Comparison of ENCODE assay signal across 15 cellular contexts in the genomic region with DNA sequence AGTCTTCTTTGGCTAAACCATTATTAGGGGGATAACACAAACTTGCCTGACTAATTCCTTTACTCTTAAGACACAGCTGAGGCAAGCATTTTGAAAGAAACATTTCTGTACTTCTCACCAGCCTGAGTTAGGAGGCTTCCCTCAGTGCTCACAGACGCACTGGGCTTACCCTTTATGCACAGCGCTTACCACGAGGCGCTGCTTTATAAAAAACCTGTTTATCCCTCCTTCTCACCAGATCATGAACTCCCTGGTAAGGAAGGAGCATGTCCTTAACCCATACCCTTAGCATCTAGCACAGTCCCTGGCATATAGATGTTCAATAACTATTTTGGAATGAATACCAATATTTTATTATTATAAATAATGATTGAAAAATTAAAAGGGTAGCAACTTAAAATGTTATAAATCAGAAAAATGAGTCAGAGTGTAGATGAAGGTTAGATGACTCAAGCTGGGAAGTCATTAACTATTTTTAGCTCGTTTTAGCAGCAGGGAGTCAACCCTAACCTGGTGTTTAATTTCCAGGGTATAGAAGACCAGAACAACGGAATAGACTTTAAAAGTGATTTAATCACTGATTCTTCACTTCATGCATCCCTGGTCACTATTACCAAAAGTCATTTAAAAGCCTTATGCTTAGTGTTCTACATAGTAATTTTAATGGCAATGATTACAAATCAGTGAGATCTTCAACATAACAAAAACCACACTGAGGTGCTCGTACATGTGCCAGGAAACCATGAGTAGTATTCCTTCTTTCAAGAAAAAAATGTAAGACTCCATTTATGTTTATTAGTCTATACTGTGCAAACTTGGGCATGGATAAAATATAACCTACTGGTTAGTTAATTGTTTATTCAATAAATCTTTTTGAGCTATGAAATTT. TPM values are rescaled to one million over a fixed set of nuclear protein-coding genes. Genes with fewer than 3 reads are reported as not detected.
A peak's percentile ranks its signal among the peaks of the same experiment; 100 is the strongest.
DNase-seq lines count a peak whose midpoint lies in the region; ATAC-seq and TF ChIP-seq lines count a peak whose summit lies in the region.
"Had no signal": no experiment of that assay in that cellular context is flagged by ENCODE, and none has a peak within 500 bp of the region (broad histone marks: within the 10 kb centered on the region; RNA-seq: fewer than 3 reads in every experiment).

No MANE protein-coding gene starts in this region.

- no peaks in the 10 kb centered on the region for H3K27me3 ChIP-seq in GM23248 (replicated peaks; ENCODE audit: insufficient read depth)
- no peaks in the 10 kb centered on the region for H3K27me3 ChIP-seq in PC-3 (ENCODE audit: low read length)
- H3K27me3 ChIP-seq in prostate gland (replicated peaks; ENCODE audit: insufficient read depth): no peaks in the 10 kb centered on the region
- H3K27me3 ChIP-seq: ovary had no signal

- H4K20me1 ChIP-seq in GM23248 (ENCODE audit: insufficient read depth): no peaks in the 10 kb centered on the region
- H4K20me1 ChIP-seq in PC-3 (ENCODE audit: low read length): no peaks in the 10 kb centered on the region

- H3K4me3 ChIP-seq in GM23248 (no peak overlapping the region), PC-3 (ENCODE audit: low read length) (no peak overlapping the region), prostate gland (no peak overlapping the region)
- H3K4me3 ChIP-seq: heart left ventricle, ovary had no signal

- H3K9me3 ChIP-seq in GM23248 (ENCODE audit: low read depth): no peaks in the 10 kb centered on the region
- no peaks in the 10 kb centered on the region for H3K9me3 ChIP-seq in PC-3 (ENCODE audit: low read length)
- no peaks in the 10 kb centered on the region for H3K9me3 ChIP-seq in prostate gland
- H3K9me3 ChIP-seq: heart left ventricle, ovary had no signal

- ATAC-seq in PC-3 (peak; percentile 40; the same call in 1 of the 2 replicates), esophagus mucosa (peak; percentile 58), GM18909 (IDR thresholded peaks at IDR 0.05; ENCODE audit: poor library complexity, unreplicated experiment) (no peak)

- TF ChIP-seq CTCF in PC-3 (conservative IDR thresholded peaks at IDR 0.05; ENCODE audit: low read depth, low read length): no peak
- no peak for TF ChIP-seq CTCF in prostate gland (IDR thresholded peaks at IDR 0.05)

- CTCF ChIA-PET in PC-3 (lab: Charles Lee): no interaction called here

- H3F3A ChIP-seq in GM23248 (ENCODE audit: insufficient read depth) (0 out of 2 replicates have a peak, but pooled peaks cover 6% of the 10 kb centered on the region), PC-3 (ENCODE audit: low read length, unreplicated experiment) (no peaks in the 10 kb centered on the region)

- H2AFZ ChIP-seq in GM23248 (no peak overlapping the region), PC-3 (ENCODE audit: low read length) (no peak overlapping the region)

- 49 to 54% methylated on average over 7 of the region's 7 CpGs for WGBS in GM23248 (ENCODE audit: low coverage in 1 of 2, low lambda C conversion rate in 2 of 2, missing lambda C conversion rate in 2 of 2), 2 experiments
- 45% methylated on average over 7 of the region's 7 CpGs for WGBS in prostate gland

- H3K79me2 ChIP-seq in GM23248 (ENCODE audit: insufficient read depth) (no peaks in the 10 kb centered on the region), PC-3 (ENCODE audit: low read length) (no peaks in the 10 kb centered on the region)

- no peaks in the 10 kb centered on the region for H3K36me3 ChIP-seq in GM23248 (ENCODE audit: low read depth)
- H3K36me3 ChIP-seq in PC-3 (ENCODE audit: low read depth, low read length): no peaks in the 10 kb centered on the region
- no peaks in the 10 kb centered on the region for H3K36me3 ChIP-seq in prostate gland
- H3K36me3 ChIP-seq: heart left ventricle, ovary had no signal

- H3K9me2 ChIP-seq in GM23248 (ENCODE audit: insufficient read depth): no peaks in the 10 kb centered on the region
- no peaks in the 10 kb centered on the region for H3K9me2 ChIP-seq in PC-3 (replicated peaks; ENCODE audit: low read length)

- peak; percentile 82 for DNase-seq in GM23248
- DNase-seq in PC-3: peak; percentile 27
- peak; percentile 87 for DNase-seq in renal cortical epithelial cell (ENCODE audit: low read depth)
- DNase-seq in stimulated activated naive CD4-positive, alpha-beta T cell (lab: John Stamatoyannopoulos, UW): no peak
- no peak for DNase-seq in prostate gland (ENCODE audit: low spot score)
- DNase-seq in activated naive CD4-positive, alpha-beta T cell (lab: John Stamatoyannopoulos, UW): no peak
- DNase-seq: activated CD4-positive, alpha-beta T cell treated with anti-CD3 and anti-CD28 coated beads, Interleukin-2, amount 50 U/mL, for 1 hour; activated effector memory CD4-positive, alpha-beta T cell treated with Interleukin-2 at 50 U/mL for 16 hours; CD4-positive, CD25-positive, alpha-beta regulatory T cell; heart left ventricle; NCI-H1694 treated with DMSO at 0.1 percent for 48 hours; ovary had no signal

- H3K4me1 ChIP-seq in GM23248 (ENCODE audit: insufficient read depth): peaks cover 13% of the 10 kb centered on the region
- no peaks in the 10 kb centered on the region for H3K4me1 ChIP-seq in PC-3 (ENCODE audit: insufficient read depth, low read length)
- H3K4me1 ChIP-seq in prostate gland (replicated peaks): no peaks in the 10 kb centered on the region

- POLR2A ChIA-PET in PC-3 (lab: Charles Lee; ENCODE audit: unreplicated experiment): interaction anchor here (0.5 to 0.6 kb wide), 2 partner anchors 12 to 47 kb away, joined by 6 to 9 read pairs; no protein-coding TSS in a partner anchor

- intact Hi-C loops in PC-3 (cut with micrococcal nuclease) (loop anchor here (5.0 kb wide), 1 partner anchor 43 kb away; no protein-coding TSS in a partner anchor), prostate gland (cut with DNase I) (loop anchor here (5.0 to 10.0 kb wide), 3 partner anchors 85 to 805 kb away; a partner anchor contains a TSS)

- in situ Hi-C loops in GM23248 (cut with MboI): loop anchor here (10.0 to 25.0 kb wide), 2 partner anchors 145 to 613 kb away; no protein-coding TSS in a partner anchor

- H3K9ac ChIP-seq in GM23248 (no peak overlapping the region), PC-3 (ENCODE audit: low read length) (no peak overlapping the region)

- no peak for TF ChIP-seq POLR2A in prostate gland (IDR thresholded peaks at IDR 0.05)

- BruUV-seq in PC-3 (replicated peaks; lab: Mats Ljungman, UMichigan): no TSS peak

- H3K4me2 ChIP-seq in GM23248 (ENCODE audit: unreplicated experiment) (peak overlapping the region; percentile 67), PC-3 (ENCODE audit: low read length) (no peak overlapping the region)

- H3K27ac ChIP-seq in GM23248: peak overlapping the region; percentile 0; the same call in 1 of the 2 replicates
- no peak overlapping the region for H3K27ac ChIP-seq in PC-3 (ENCODE audit: low read length)
- H3K27ac ChIP-seq in prostate gland: no peak overlapping the region
- H3K27ac ChIP-seq: ovary had no signal

RNA-seq across cellular contexts. Expression of a gene that starts 4.1 kb away (rescaled TPM):
- 5.1 and 5.7 TPM in 2 replicates for total RNA-seq in GM23248 (2014; rRNA removed; shearing (Covaris generic))
- polyA plus RNA-seq in GM23248 (2016; fragmentation: Nextera tagmentation; extraction: Ambion mirVana): 11.3 and 12.3 TPM in 2 replicates
- total RNA-seq in PC-3 (2014; rRNA removed) (39.4 and 41.4 TPM in 2 replicates), esophagus mucosa (217 TPM), renal cortical epithelial cell (105 and 188 TPM in 2 replicates), prostate gland (100 to 1,000 TPM in 1 of 2 donors, 10 to 100 TPM in 1; 63.9 to 105 TPM)
- total RNA-seq: CD4-positive, CD25-positive, alpha-beta regulatory T cell; T-helper 1 cell treated with Interleukin-12 subunit alpha and Interleukin-12 subunit beta and Interleukin-4 antibody, amounts not matched to agents 30 ng/mL and 1 ng/mL, for 36 hours had no signal

Comparison
In these comparisons a context has a peak if more than half of its experiments do, and no peak if none do; other contexts are left out.
1. DNase-seq: peak in GM23248 (single experiment), PC-3 (single experiment) and renal cortical epithelial cell (single experiment); none in stimulated activated naive CD4-positive, alpha-beta T cell (0 of 6), prostate gland (single experiment) and activated naive CD4-positive, alpha-beta T cell (0 of 4).